In genomic region chr18:10490401-10491289, GRCh38 we compare ENCODE assay signal across 9 cellular contexts. TPM values are rescaled to one million over a fixed set of nuclear protein-coding genes. Genes with fewer than 3 reads are reported as not detected.
DNase-seq lines count a peak whose midpoint lies in the region; ATAC-seq and TF ChIP-seq lines count a peak whose summit lies in the region.
"Had no signal": no experiment of that assay in that cellular context is flagged by ENCODE, and none has a peak within 500 bp of the region (broad histone marks: within the 10 kb centered on the region; RNA-seq: fewer than 3 reads in every experiment).

No MANE protein-coding gene starts in this region.

- no peak overlapping the region for H3K4me3 ChIP-seq in dorsolateral prefrontal cortex
- H3K4me3 ChIP-seq: thoracic aorta had no signal

- peaks cover 9% of the 10 kb centered on the region for H3K4me1 Mint-ChIP-seq in CD4-positive, alpha-beta T cell (ENCODE audit: low read depth)

- H3K27ac Mint-ChIP-seq in CD4-positive, alpha-beta T cell: peak overlapping the region; percentile 9

- ATAC-seq in CD4-positive, alpha-beta T cell (ENCODE audit: poor library complexity): peak; percentile 100
- peak; percentile 96 for ATAC-seq in GM19372 (IDR thresholded peaks at IDR 0.05; ENCODE audit: low read depth, unreplicated experiment)
- peak; percentile 97 for ATAC-seq in HG03354 (IDR thresholded peaks at IDR 0.05; ENCODE audit: poor library complexity, severe bottlenecking, unreplicated experiment)

- DNase-seq in CD4-positive, alpha-beta T cell: peak; percentile 12 to 59 (median 34)
- DNase-seq in T-helper 9 cell (peak; percentile 23), dorsolateral prefrontal cortex (peak in 4 of 10 donors; percentile 46 to 68 (median 60)), T1000 (lab: John Stamatoyannopoulos, UW) (no peak), NCI-H2107 (lab: John Stamatoyannopoulos, UW) (no peak)
- DNase-seq in stimulated activated CD4-positive, alpha-beta T cell treated with anti-CD3 and anti-CD28 coated beads, Interleukin-4, amount 100 ng/mL, for 24 hours: peak; percentile 52

- no peaks in the 10 kb centered on the region for H3K9me3 Mint-ChIP-seq in CD4-positive, alpha-beta T cell

- no peaks in the 10 kb centered on the region for H3K27me3 Mint-ChIP-seq in CD4-positive, alpha-beta T cell

- H3K36me3 Mint-ChIP-seq in CD4-positive, alpha-beta T cell (ENCODE audit: low read depth): no peaks in the 10 kb centered on the region

- no peak overlapping the region for H3K27ac ChIP-seq in CD4-positive, alpha-beta T cell (ENCODE audit: low read depth, low read length)
- peak overlapping the region in 7 of 59 donors; percentile 8 to 42 (median 13) for H3K27ac ChIP-seq in dorsolateral prefrontal cortex
- H3K27ac ChIP-seq: thoracic aorta had no signal

- H3K27me3 ChIP-seq in CD4-positive, alpha-beta T cell (ENCODE audit: control insufficient read depth, insufficient read depth, low read length): no peaks in the 10 kb centered on the region
- no peaks in the 10 kb centered on the region for H3K27me3 ChIP-seq in dorsolateral prefrontal cortex

- CTCF ChIA-PET in CD4-positive, alpha-beta T cell (lab: Charles Lee): no interaction called here

- intact Hi-C loops in CD4-positive, alpha-beta T cell (cut with DNase I, micrococcal nuclease): no loop called here
- intact Hi-C loops in dorsolateral prefrontal cortex (cut with DNase I): no loop called here

- H3K4me3 Mint-ChIP-seq in CD4-positive, alpha-beta T cell: no peak overlapping the region

- TF ChIP-seq CTCF in CD4-positive, alpha-beta T cell (IDR thresholded peaks at IDR 0.05): peak; percentile 51
- peak in 54 of 56 donors; percentile 21 to 70 (median 48) for TF ChIP-seq CTCF in dorsolateral prefrontal cortex (IDR thresholded peaks at IDR 0.05 in 54 of 56, conservative IDR thresholded peaks at IDR 0.05 in 2 of 56; ENCODE audit: low read depth in 1 of 56, partially characterized antibody in 56 of 56)

- H3K9me3 ChIP-seq in CD4-positive, alpha-beta T cell (ENCODE audit: control insufficient read depth, low read length): no peaks in the 10 kb centered on the region
- H3K9me3 ChIP-seq: thoracic aorta had no signal

- POLR2A ChIA-PET in CD4-positive, alpha-beta T cell (lab: Charles Lee): no interaction called here

RNA-seq across cellular contexts. Expression of gene NAPG, which starts 35.2 kb away (rescaled TPM):
- total RNA-seq in CD4-positive, alpha-beta T cell: 10 to 100 TPM; 25.9 to 27.3 TPM
- total RNA-seq in dorsolateral prefrontal cortex: 100 to 1,000 TPM in 55 of 120 experiments, 10 to 100 TPM in 65; 52.2 to 139 (median 98.2) TPM

RNA-seq across cellular contexts. Expression of gene APCDD1, which starts 36.2 kb away (rescaled TPM):
- not detected for total RNA-seq in CD4-positive, alpha-beta T cell
- total RNA-seq in dorsolateral prefrontal cortex: 100 to 1,000 TPM in 6 of 120 experiments, 10 to 100 TPM in 114; 20.1 to 134 (median 52.7) TPM

Comparison
In these comparisons a context has a peak if more than half of its experiments do, and no peak if none do; other contexts are left out.
1. DNase-seq: peak in CD4-positive, alpha-beta T cell (10 of 10), T-helper 9 cell (single experiment) and stimulated activated CD4-positive, alpha-beta T cell treated with anti-CD3 and anti-CD28 coated beads, Interleukin-4, amount 100 ng/mL, for 24 hours (single experiment); none in T1000 (single experiment) and NCI-H2107 (single experiment).
2. RNA of gene APCDD1, which starts 36.2 kb away (total RNA-seq): 20.1 to 134 TPM in dorsolateral prefrontal cortex; not detected in CD4-positive, alpha-beta T cell; every median in the first group is over 10 times any median in the second.
3. Peak in every context shown above with its lines, with median percentiles within 50 percentile points of each other: ATAC-seq.